In genomic region chr20:63064310-63064709, GRCh38 we compare ENCODE assay signal across 21 cellular contexts. TPM values are rescaled to one million over a fixed set of nuclear protein-coding genes. Genes with fewer than 3 reads are reported as not detected.
A peak's percentile ranks its signal among the peaks of the same experiment; 100 is the strongest.
DNase-seq lines count a peak whose midpoint lies in the region; ATAC-seq and TF ChIP-seq lines count a peak whose summit lies in the region.
"Had no signal": no experiment of that assay in that cellular context is flagged by ENCODE, and none has a peak within 500 bp of the region (broad histone marks: within the 10 kb centered on the region; RNA-seq: fewer than 3 reads in every experiment).

No MANE protein-coding gene starts in this region.

- TF ChIP-seq CTCF in MM.1S (IDR thresholded peaks at IDR 0.05; ENCODE audit: low read length) (no peak), coronary artery (IDR thresholded peaks at IDR 0.05) (no peak), uterus (IDR thresholded peaks at IDR 0.05) (no peak)

- no peaks in the 10 kb centered on the region for H3K9me2 ChIP-seq in MM.1S (replicated peaks; ENCODE audit: insufficient read depth, low read length)

- no peaks in the 10 kb centered on the region for H3K27me3 Mint-ChIP-seq in activated CD8-positive, alpha-beta T cell treated with anti-CD3 and anti-CD28 coated beads, Interleukin-2, amount 10 ng/mL, durations not matched to agents 7 days and 5 days (ENCODE audit: low read depth)

- DNase-seq in activated effector memory CD4-positive, alpha-beta T cell treated with anti-CD3 and anti-CD28 coated beads, Interleukin-2, amount 50 U/mL, for 16 hours: peak; percentile 54
- DNase-seq in activated effector memory CD4-positive, alpha-beta T cell treated with Interleukin-2 at 50 U/mL for 16 hours: no peak
- DNase-seq in MM.1S (peak; percentile 38), coronary artery (ENCODE audit: low spot score) (peak; percentile 41), posterior vena cava (ENCODE audit: low spot score) (peak; percentile 70), uterus (no peak)
- DNase-seq in activated CD8-positive, alpha-beta T cell treated with anti-CD3 and anti-CD28 coated beads, Interleukin-2, amount 10 ng/mL, durations not matched to agents 7 days and 5 days: no peak
- DNase-seq: activated CD4-positive, alpha-beta memory T cell treated with anti-CD3 and anti-CD28 coated beads for 36 hours; naive thymus-derived CD4-positive, alpha-beta T cell; NCI-H82; SJCRH30; stimulated activated CD4-positive, alpha-beta T cell treated with anti-CD3 and anti-CD28 coated beads, Interleukin-1b, Interleukin-23, amount 100 ng/mL, for 48 hours had no signal

- no peaks in the 10 kb centered on the region for H3F3A ChIP-seq in MM.1S (ENCODE audit: insufficient read depth, low read length)

- no peaks in the 10 kb centered on the region for H3K9me3 Mint-ChIP-seq in activated CD8-positive, alpha-beta T cell treated with anti-CD3 and anti-CD28 coated beads, Interleukin-2, amount 10 ng/mL, durations not matched to agents 7 days and 5 days (ENCODE audit: insufficient read depth)
- H3K9me3 Mint-ChIP-seq: activated CD4-positive, alpha-beta memory T cell treated with anti-CD3 and anti-CD28 coated beads for 36 hours had no signal

- intact Hi-C loops in posterior vena cava (cut with DNase I): no loop called here
- intact Hi-C loops in uterus (cut with DNase I; ENCODE audit: low total_unique reads): no loop called here

- H3K27ac Mint-ChIP-seq in activated CD8-positive, alpha-beta T cell treated with anti-CD3 and anti-CD28 coated beads, Interleukin-2, amount 10 ng/mL, durations not matched to agents 7 days and 5 days: no peak overlapping the region
- H3K27ac Mint-ChIP-seq: activated CD4-positive, alpha-beta memory T cell treated with anti-CD3 and anti-CD28 coated beads for 36 hours; activated T-helper 1 cell treated with anti-CD3 and anti-CD28 coated beads, Interleukin-12 subunit alpha, Interleukin-12 subunit beta, Interleukin-2, Interleukin-4 antibody, amounts not matched to agents 30 ng/mL and 10 ng/mL and 1 ng/mL, durations not matched to agents 14 hours and 24 hours and 36 hours; dendritic cell treated with granulocyte-macrophage colony-stimulating factor and Interleukin-4, amounts not matched to agents 40 ng/mL and 50 ng/mL, for 4 days; naive thymus-derived CD4-positive, alpha-beta T cell had no signal

- H3K4me1 ChIP-seq in MM.1S (ENCODE audit: low read length): no peaks in the 10 kb centered on the region
- no peaks in the 10 kb centered on the region for H3K4me1 ChIP-seq in uterus
- H3K4me1 ChIP-seq: suprapubic skin had no signal

- no peak overlapping the region for H3K4me3 ChIP-seq in MM.1S (ENCODE audit: low read length)
- H3K4me3 ChIP-seq in coronary artery: no peak overlapping the region
- no peak overlapping the region for H3K4me3 ChIP-seq in uterus
- H3K4me3 ChIP-seq: heart right ventricle, SJCRH30, suprapubic skin had no signal

- no peaks in the 10 kb centered on the region for H3K4me1 Mint-ChIP-seq in activated CD8-positive, alpha-beta T cell treated with anti-CD3 and anti-CD28 coated beads, Interleukin-2, amount 10 ng/mL, durations not matched to agents 7 days and 5 days (ENCODE audit: low read depth)
- H3K4me1 Mint-ChIP-seq: naive thymus-derived CD4-positive, alpha-beta T cell had no signal

- H3K4me2 ChIP-seq in MM.1S (ENCODE audit: low read depth, low read length): peak overlapping the region; percentile 15; the same call in 1 of the 2 replicates

- no peak for TF ChIP-seq POLR2A in uterus (IDR thresholded peaks at IDR 0.05)

- H3K27me3 ChIP-seq in MM.1S (replicated peaks; ENCODE audit: insufficient read depth, low read length) (peaks cover 95% of the 10 kb centered on the region), uterus (peaks cover 0 to 4% of the 10 kb centered on the region in 2 donors)

- H3K79me2 ChIP-seq in MM.1S (ENCODE audit: low read length): no peaks in the 10 kb centered on the region

- H3K36me3 Mint-ChIP-seq in activated CD8-positive, alpha-beta T cell treated with anti-CD3 and anti-CD28 coated beads, Interleukin-2, amount 10 ng/mL, durations not matched to agents 7 days and 5 days (ENCODE audit: low read depth): no peaks in the 10 kb centered on the region
- H3K36me3 Mint-ChIP-seq: activated CD4-positive, alpha-beta memory T cell treated with anti-CD3 and anti-CD28 coated beads for 36 hours had no signal

- POLR2A ChIA-PET in activated CD8-positive, alpha-beta T cell treated with anti-CD3 and anti-CD28 coated beads, Interleukin-2, amount 10 ng/mL, durations not matched to agents 7 days and 5 days (lab: Charles Lee): no interaction called here

- ATAC-seq in activated CD8-positive, alpha-beta T cell treated with anti-CD3 and anti-CD28 coated beads, Interleukin-2, amount 10 ng/mL, durations not matched to agents 7 days and 5 days: no peak
- ATAC-seq in HG02571 (IDR thresholded peaks at IDR 0.05; ENCODE audit: unreplicated experiment): no peak
- ATAC-seq: heart right ventricle; naive thymus-derived CD4-positive, alpha-beta T cell had no signal

- CTCF ChIA-PET in activated CD8-positive, alpha-beta T cell treated with anti-CD3 and anti-CD28 coated beads, Interleukin-2, amount 10 ng/mL, durations not matched to agents 7 days and 5 days (lab: Charles Lee): no interaction called here

- no peak overlapping the region for H3K27ac ChIP-seq in MM.1S (ENCODE audit: low read length)
- no peak overlapping the region for H3K27ac ChIP-seq in coronary artery
- no peak overlapping the region for H3K27ac ChIP-seq in uterus
- H3K27ac ChIP-seq: heart right ventricle, SJCRH30, suprapubic skin had no signal

- no peaks in the 10 kb centered on the region for H3K9me3 ChIP-seq in MM.1S (replicated peaks; ENCODE audit: insufficient read depth, low read length)
- H3K9me3 ChIP-seq in uterus: no peaks in the 10 kb centered on the region
- H3K9me3 ChIP-seq: heart right ventricle, SJCRH30, suprapubic skin had no signal

- H3K4me3 Mint-ChIP-seq in activated CD8-positive, alpha-beta T cell treated with anti-CD3 and anti-CD28 coated beads, Interleukin-2, amount 10 ng/mL, durations not matched to agents 7 days and 5 days: no peak overlapping the region
- H3K4me3 Mint-ChIP-seq: activated CD4-positive, alpha-beta memory T cell treated with anti-CD3 and anti-CD28 coated beads for 36 hours; activated T-helper 1 cell treated with anti-CD3 and anti-CD28 coated beads, Interleukin-12 subunit alpha, Interleukin-12 subunit beta, Interleukin-2, Interleukin-4 antibody, amounts not matched to agents 30 ng/mL and 10 ng/mL and 1 ng/mL, durations not matched to agents 14 hours and 24 hours and 36 hours; dendritic cell treated with granulocyte-macrophage colony-stimulating factor and Interleukin-4, amounts not matched to agents 40 ng/mL and 50 ng/mL, for 4 days; naive thymus-derived CD4-positive, alpha-beta T cell had no signal

- H3K9ac ChIP-seq in MM.1S (ENCODE audit: low read length): no peak overlapping the region

- no peak overlapping the region for H2AFZ ChIP-seq in MM.1S (ENCODE audit: low read length)

- H3K36me3 ChIP-seq in MM.1S (replicated peaks; ENCODE audit: insufficient read depth, low read length): no peaks in the 10 kb centered on the region
- H3K36me3 ChIP-seq in uterus: no peaks in the 10 kb centered on the region
- H3K36me3 ChIP-seq: heart right ventricle, SJCRH30, suprapubic skin had no signal

- no peaks in the 10 kb centered on the region for H4K20me1 ChIP-seq in MM.1S (ENCODE audit: insufficient read depth, low read length)

RNA-seq across cellular contexts. Expression of gene BHLHE23, which starts 57.5 kb away (rescaled TPM):
- total RNA-seq in posterior vena cava: not detected
- not detected for total RNA-seq in uterus
- not detected for total RNA-seq in activated CD8-positive, alpha-beta T cell treated with anti-CD3 and anti-CD28 coated beads, Interleukin-2, amount 10 ng/mL, durations not matched to agents 7 days and 5 days
- total RNA-seq: A673; activated CD4-positive, alpha-beta memory T cell treated with anti-CD3 and anti-CD28 coated beads for 36 hours; activated T-helper 1 cell treated with anti-CD3 and anti-CD28 coated beads, Interleukin-12 subunit alpha, Interleukin-12 subunit beta, Interleukin-2, Interleukin-4 antibody, amounts not matched to agents 30 ng/mL and 10 ng/mL and 1 ng/mL, durations not matched to agents 14 hours and 24 hours and 36 hours; heart right ventricle; HT-29; M059J; naive thymus-derived CD4-positive, alpha-beta T cell; renal cortical epithelial cell; SJCRH30; suprapubic skin had no signal

Comparison
In these comparisons a context has a peak if more than half of its experiments do, and no peak if none do; other contexts are left out.
1. DNase-seq: peak in activated effector memory CD4-positive, alpha-beta T cell treated with anti-CD3 and anti-CD28 coated beads, Interleukin-2, amount 50 U/mL, for 16 hours (single experiment), MM.1S (single experiment), coronary artery (single experiment) and posterior vena cava (single experiment); none in activated effector memory CD4-positive, alpha-beta T cell treated with Interleukin-2 at 50 U/mL for 16 hours (single experiment), uterus (0 of 2) and activated CD8-positive, alpha-beta T cell treated with anti-CD3 and anti-CD28 coated beads, Interleukin-2, amount 10 ng/mL, durations not matched to agents 7 days and 5 days (single experiment).